ENCODE assay signal across 12 cellular contexts in the genomic region with DNA sequence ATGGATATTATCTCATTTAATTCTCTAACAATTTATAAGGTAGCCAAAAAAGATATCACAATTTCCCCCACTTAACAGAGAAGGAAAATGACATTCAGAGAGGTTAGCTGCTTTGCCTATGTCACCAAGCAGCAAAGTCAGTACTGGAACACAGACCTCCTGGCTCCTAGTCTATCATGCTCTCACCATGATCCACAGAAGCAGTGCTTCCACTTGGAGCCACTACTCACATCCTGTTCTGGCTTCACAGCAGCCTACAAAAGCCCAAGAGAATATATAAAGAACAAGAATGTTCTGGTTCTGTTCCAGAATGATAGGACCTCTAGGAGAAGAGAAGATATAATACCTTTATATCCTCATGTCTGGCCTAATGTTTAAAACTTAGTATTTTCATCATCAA. TPM values are rescaled to one million over a fixed set of nuclear protein-coding genes. Genes with fewer than 3 reads are reported as not detected.
"Had no signal": no experiment of that assay in that cellular context is flagged by ENCODE, and none has a peak within 500 bp of the region (broad histone marks: within the 10 kb centered on the region; RNA-seq: fewer than 3 reads in every experiment).

No MANE protein-coding gene starts in this region.

- ATAC-seq: activated T-cell treated with anti-CD3 and anti-CD28 coated beads, Interleukin-2, amount 50 U/mL, for 4 hours; left lung; pancreas; T-cell had no signal

- DNase-seq: activated CD4-positive, alpha-beta memory T cell treated with anti-CD3 and anti-CD28 coated beads for 36 hours; activated gamma-delta T cell; activated naive CD8-positive, alpha-beta T cell treated with anti-CD3 and anti-CD28 coated beads for 36 hours; activated T-cell treated with anti-CD3 and anti-CD28 coated beads, Interleukin-2, amount 50 U/mL, for 4 hours; cortex of kidney; effector memory CD4-positive, alpha-beta T cell; heart left ventricle; islet precursor cell; left lung; pancreas; T-cell; T1000 had no signal

RNA-seq across cellular contexts. Expression of gene SCUBE2, which starts 59.5 kb away (rescaled TPM):
- total RNA-seq: activated CD4-positive, alpha-beta memory T cell treated with anti-CD3 and anti-CD28 coated beads for 36 hours; activated naive CD8-positive, alpha-beta T cell treated with anti-CD3 and anti-CD28 coated beads for 36 hours had no signal
